In the genomic region with DNA sequence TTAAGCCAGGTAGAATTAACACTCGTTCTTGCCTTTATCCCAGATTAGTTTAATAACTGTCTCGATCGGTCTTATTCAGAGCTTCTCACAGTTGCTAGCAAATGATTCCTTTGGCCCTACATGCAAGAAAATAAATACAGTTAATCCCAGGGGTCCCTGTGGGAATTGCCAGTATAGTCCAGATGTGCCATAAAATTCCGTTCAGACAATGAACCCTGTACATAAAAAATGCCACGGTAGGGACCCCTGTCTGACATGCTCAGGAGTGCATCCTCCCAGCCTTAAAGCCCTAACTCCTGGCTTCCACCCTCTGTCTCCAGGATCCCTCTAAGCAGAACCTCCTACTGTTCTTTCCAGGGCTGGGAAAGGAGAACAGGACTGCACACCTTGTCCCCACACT, we compare ENCODE assay signal across 20 cellular contexts.
DNase-seq lines count a peak whose midpoint lies in the region; ATAC-seq, FAIRE-seq and TF ChIP-seq lines count a peak whose summit lies in the region.
"Had no signal": no experiment of that assay in that cellular context is flagged by ENCODE, and none has a peak within 500 bp of the region (broad histone marks: within the 10 kb centered on the region; RNA-seq: fewer than 3 reads in every experiment).

No MANE protein-coding gene starts in this region.

- H3K79me2 ChIP-seq in osteoblast (ENCODE audit: insufficient read depth, low read length): no peaks in the 10 kb centered on the region
- no peaks in the 10 kb centered on the region for H3K79me2 ChIP-seq in smooth muscle cell (ENCODE audit: low read depth)

- H3K9ac ChIP-seq in smooth muscle cell (ENCODE audit: low read depth): no peak overlapping the region

- H3K4me3 ChIP-seq in osteoblast (ENCODE audit: insufficient read depth, low read length): no peak overlapping the region
- H3K4me3 ChIP-seq in smooth muscle cell: no peak overlapping the region
- H3K4me3 ChIP-seq: A549 had no signal

- 72% methylated on average over 5 of the region's 5 CpGs for WGBS in smooth muscle cell (ENCODE audit: low lambda C conversion rate)

- no peak overlapping the region for H3K4me2 ChIP-seq in osteoblast (ENCODE audit: insufficient read depth, low read length)
- no peak overlapping the region for H3K4me2 ChIP-seq in smooth muscle cell
- H3K4me2 ChIP-seq: A549 had no signal

- H3K4me1 ChIP-seq in osteoblast (ENCODE audit: insufficient read depth, low read length) (peaks cover 6% of the 10 kb centered on the region), smooth muscle cell (ENCODE audit: low read depth) (no peaks in the 10 kb centered on the region)
- H3K4me1 ChIP-seq: A549 had no signal

- ATAC-seq in HG03432 (IDR thresholded peaks at IDR 0.05; ENCODE audit: unreplicated experiment): no peak
- ATAC-seq: A549 had no signal

- no peaks in the 10 kb centered on the region for H4K20me1 ChIP-seq in osteoblast (ENCODE audit: insufficient read depth, low read length)
- H4K20me1 ChIP-seq in smooth muscle cell (ENCODE audit: low read depth): no peaks in the 10 kb centered on the region

- H2AFZ ChIP-seq in osteoblast (ENCODE audit: low read length): peak overlapping the region; percentile 56
- no peak overlapping the region for H2AFZ ChIP-seq in smooth muscle cell (ENCODE audit: low read depth)

- peak; percentile 25 for DNase-seq in DMS 273 (lab: John Stamatoyannopoulos, UW; ENCODE audit: unreplicated experiment)
- no peak for DNase-seq in DMS 273 treated with DMSO at 0.1 percent for 48 hours (lab: John Stamatoyannopoulos, UW)
- DNase-seq in D721Med (ENCODE audit: insufficient read length, low spot score): peak; percentile 62
- DNase-seq in NCI-H82 (lab: John Stamatoyannopoulos, UW): peak; percentile 53
- DNase-seq in osteoblast (ENCODE audit: insufficient read length, low spot score, missing footprints): no peak
- DNase-seq in smooth muscle cell (lab: John Stamatoyannopoulos, UW; ENCODE audit: unreplicated experiment): no peak
- no peak for DNase-seq in epidermal melanocyte (ENCODE audit: insufficient read length, low spot score)
- DNase-seq: AML-193; CD4-positive, alpha-beta memory T cell; DMS153; DMS79; GDM1; H9 had no signal

- H3K27me3 ChIP-seq in osteoblast (ENCODE audit: insufficient read depth, low read length) (no peaks in the 10 kb centered on the region), smooth muscle cell (ENCODE audit: low read depth) (no peaks in the 10 kb centered on the region)

- H3K27ac ChIP-seq in osteoblast (ENCODE audit: low read depth, low read length) (no peak overlapping the region), smooth muscle cell (ENCODE audit: low read depth) (no peak overlapping the region)
- H3K27ac ChIP-seq: 22Rv1, A549, C4-2B had no signal

- TF ChIP-seq CTCF in D721Med (IDR thresholded peaks at IDR 0.05; ENCODE audit: insufficient read depth, missing control alignments) (no peak), osteoblast (IDR thresholded peaks at IDR 0.05; ENCODE audit: extremely low read depth, low read depth, low read length) (no peak), smooth muscle cell (IDR thresholded peaks at IDR 0.05; ENCODE audit: borderline replicate concordance, insufficient read depth, poor library complexity, severe bottlenecking) (no peak)

- no peaks in the 10 kb centered on the region for H3F3A ChIP-seq in smooth muscle cell (ENCODE audit: low read depth)

- H3K36me3 ChIP-seq in osteoblast (ENCODE audit: insufficient read depth, low read length) (no peaks in the 10 kb centered on the region), smooth muscle cell (ENCODE audit: low read depth) (no peaks in the 10 kb centered on the region)

- no peaks in the 10 kb centered on the region for H3K9me3 ChIP-seq in osteoblast (ENCODE audit: low read depth, low read length)
- H3K9me3 ChIP-seq in smooth muscle cell (replicated peaks; ENCODE audit: low read depth): no peaks in the 10 kb centered on the region

- peak; percentile 66 for FAIRE-seq in D721Med (lab: Jason Lieb, UNC)
- FAIRE-seq: A549, GM12892, H1, HepG2 had no signal

Comparison
In these comparisons a context has a peak if more than half of its experiments do, and no peak if none do; other contexts are left out.
1. DNase-seq: peak in DMS 273 (single experiment), D721Med (single experiment) and NCI-H82 (single experiment); none in DMS 273 treated with DMSO at 0.1 percent for 48 hours (single experiment), osteoblast (single experiment), smooth muscle cell (single experiment) and epidermal melanocyte (single experiment).